In the genomic region with DNA sequence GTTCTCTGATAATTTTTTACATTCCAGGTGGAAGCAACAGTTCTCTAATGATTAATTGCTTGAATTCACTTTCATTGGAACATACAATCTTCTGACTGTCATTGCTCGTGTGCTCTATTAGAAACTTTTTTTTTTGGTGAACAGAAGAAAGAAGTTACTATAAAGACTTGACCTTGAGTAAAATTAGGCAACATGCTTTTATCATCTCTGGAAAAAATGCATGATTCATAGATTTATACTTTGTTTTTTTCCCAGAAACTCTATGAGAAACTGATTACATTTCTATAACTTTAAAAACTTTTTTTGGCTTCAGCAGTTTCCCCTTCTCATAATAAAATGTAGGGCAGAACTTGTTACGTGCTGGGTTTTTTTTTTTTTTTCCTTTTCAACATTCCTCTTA, we compare ENCODE assay signal across 19 cellular contexts.
DNase-seq lines count a peak whose midpoint lies in the region; TF ChIP-seq lines count a peak whose summit lies in the region.
"Had no signal": no experiment of that assay in that cellular context is flagged by ENCODE, and none has a peak within 500 bp of the region (broad histone marks: within the 10 kb centered on the region; RNA-seq: fewer than 3 reads in every experiment).

No MANE protein-coding gene starts in this region.

- no peak overlapping the region for H2AFZ ChIP-seq in osteoblast (ENCODE audit: low read length)

- peak overlapping the region; percentile 5 for H3K4me2 ChIP-seq in osteoblast (ENCODE audit: insufficient read depth, low read length)

- DNase-seq in EH (ENCODE audit: low read depth) (peak; percentile 54), adipocyte (ENCODE audit: low read depth) (peak; percentile 54), fibroblast of mammary gland (ENCODE audit: low read depth) (peak; percentile 37), osteoblast (ENCODE audit: insufficient read length, low spot score, missing footprints) (no peak), KBM-7 (no peak), right atrium auricular region (ENCODE audit: low spot score) (no peak)
- DNase-seq in stimulated activated CD4-positive, alpha-beta T cell treated with anti-CD3 and anti-CD28 coated beads, Interleukin-15, amount 100 ng/mL, for 24 hours, result no peak
- DNase-seq in activated CD8-positive, alpha-beta memory T cell treated with anti-CD3 and anti-CD28 coated beads, Interleukin-2, amount 50 U/mL, for 4 hours, result no peak
- DNase-seq: BE2C; CD4-positive, alpha-beta T cell; GOT3; NCI-H1048; NCI-H1436 treated with DMSO at 0.1 percent for 48 hours; NCI-H2081; NCI-H82; PC-3 had no signal

- H3K36me3 ChIP-seq in adipocyte (ENCODE audit: control insufficient read depth, insufficient read depth, low read length, severe bottlenecking), result peaks cover 10% of the 10 kb centered on the region
- no peaks in the 10 kb centered on the region for H3K36me3 ChIP-seq in osteoblast (ENCODE audit: insufficient read depth, low read length)
- H3K36me3 ChIP-seq in right atrium auricular region, result no peaks in the 10 kb centered on the region
- H3K36me3 ChIP-seq: BE2C had no signal

- no peaks in the 10 kb centered on the region for H4K20me1 ChIP-seq in osteoblast (ENCODE audit: insufficient read depth, low read length)

- peak overlapping the region; percentile 8 for H3K27ac ChIP-seq in osteoblast (ENCODE audit: low read depth, low read length)
- H3K27ac ChIP-seq in right atrium auricular region, result no peak overlapping the region
- H3K27ac ChIP-seq: SJSA1 had no signal

- no peak overlapping the region for H3K9ac ChIP-seq in adipocyte (ENCODE audit: low read length)

- H3K9me3 ChIP-seq in adipocyte (ENCODE audit: control insufficient read depth, low read length) (peaks cover 6% of the 10 kb centered on the region), osteoblast (ENCODE audit: low read depth, low read length) (no peaks in the 10 kb centered on the region), right atrium auricular region (peaks cover 0 to 13% of the 10 kb centered on the region in 2 donors)
- H3K9me3 ChIP-seq: BE2C, SJSA1 had no signal

- in situ Hi-C loops in KBM-7 (cut with MboI; ENCODE audit: low pct_unique_long_range_greater_than_20kb, low sequenced_read_pairs), result no loop called here

- H3K4me3 ChIP-seq in adipocyte (ENCODE audit: low read length), result no peak overlapping the region
- no peak overlapping the region for H3K4me3 ChIP-seq in fibroblast of mammary gland (ENCODE audit: control insufficient read depth, low read depth, low read length)
- H3K4me3 ChIP-seq in osteoblast (ENCODE audit: insufficient read depth, low read length), result no peak overlapping the region
- no peak overlapping the region for H3K4me3 ChIP-seq in right atrium auricular region
- H3K4me3 ChIP-seq: GM12878, K562, SJSA1 had no signal

- no peak for TF ChIP-seq CTCF in fibroblast of mammary gland (conservative IDR thresholded peaks at IDR 0.05; ENCODE audit: control insufficient read depth, insufficient read depth, low read depth, low read length)
- TF ChIP-seq CTCF in osteoblast (IDR thresholded peaks at IDR 0.05; ENCODE audit: extremely low read depth, low read depth, low read length), result no peak
- TF ChIP-seq CTCF in right atrium auricular region (IDR thresholded peaks at IDR 0.05), result no peak

- H3K4me1 ChIP-seq in adipocyte (ENCODE audit: control insufficient read depth, insufficient read depth, low read length) (peaks cover 11% of the 10 kb centered on the region), osteoblast (ENCODE audit: insufficient read depth, low read length) (peaks cover 29% of the 10 kb centered on the region), right atrium auricular region (no peaks in the 10 kb centered on the region)
- H3K4me1 ChIP-seq: BE2C, SJSA1 had no signal

- H3K27me3 ChIP-seq in adipocyte (replicated peaks; ENCODE audit: control insufficient read depth, insufficient read depth, low read length) (no peaks in the 10 kb centered on the region), osteoblast (ENCODE audit: insufficient read depth, low read length) (no peaks in the 10 kb centered on the region), right atrium auricular region (no peaks in the 10 kb centered on the region)
- H3K27me3 ChIP-seq: BE2C, SJSA1 had no signal

- no peaks in the 10 kb centered on the region for H3K79me2 ChIP-seq in osteoblast (ENCODE audit: insufficient read depth, low read length)

Comparison
In these comparisons a context has a peak if more than half of its experiments do, and no peak if none do; other contexts are left out.
1. DNase-seq: peak in EH (single experiment), adipocyte (single experiment) and fibroblast of mammary gland (single experiment); none in osteoblast (single experiment), stimulated activated CD4-positive, alpha-beta T cell treated with anti-CD3 and anti-CD28 coated beads, Interleukin-15, amount 100 ng/mL, for 24 hours (single experiment), KBM-7 (single experiment), activated CD8-positive, alpha-beta memory T cell treated with anti-CD3 and anti-CD28 coated beads, Interleukin-2, amount 50 U/mL, for 4 hours (single experiment) and right atrium auricular region (single experiment).